Comparison of ENCODE assay signal across 1 cellular context in genomic region chr9:78073722-78074121, GRCh38.
TF ChIP-seq lines count a peak whose summit lies in the region.

No MANE protein-coding gene starts in this region.

TF ChIP-seq in IMR-90, 13 proteins besides CTCF, POLR2A, EP300 and RAD21:
- TF ChIP-seq MAZ (IDR thresholded peaks at IDR 0.05; ENCODE audit: borderline replicate concordance, low read depth, low read length), result no peak
- no peak for TF ChIP-seq RCOR1 (IDR thresholded peaks at IDR 0.05; ENCODE audit: insufficient replicate concordance, low read length)
- TF ChIP-seq SMC3 (IDR thresholded peaks at IDR 0.05; ENCODE audit: low read depth, low read length), result no peak
- TF ChIP-seq MXI1 (IDR thresholded peaks at IDR 0.05; ENCODE audit: borderline replicate concordance, low read depth, low read length), result no peak
- TF ChIP-seq BHLHE40 (IDR thresholded peaks at IDR 0.05; ENCODE audit: low read depth, low read length), result no peak
- 0 out of 2 replicates have a peak, but pooled peaks have one; percentile 9 for TF ChIP-seq MAFK (IDR thresholded peaks at IDR 0.05; ENCODE audit: low read depth, low read length)
